In genomic region chr17:74140282-74140681, GRCh38 we compare ENCODE assay signal across 10 cellular contexts.
"Had no signal": no experiment of that assay in that cellular context is flagged by ENCODE, and none has a peak within 500 bp of the region (broad histone marks: within the 10 kb centered on the region; RNA-seq: fewer than 3 reads in every experiment).

No MANE protein-coding gene starts in this region.

- H3K36me3 ChIP-seq: HAP-1 had no signal

- H3K9me3 ChIP-seq: HAP-1 had no signal

- H3K36me3 Mint-ChIP-seq: IgD-negative memory B cell had no signal

- H3K9ac ChIP-seq: GM23248 had no signal

- H3K4me3 Mint-ChIP-seq: HFFc6, IgD-negative memory B cell had no signal

- H3K27ac Mint-ChIP-seq: HFFc6, IgD-negative memory B cell had no signal

- H3K4me1 ChIP-seq: HAP-1 had no signal

- H3K27ac ChIP-seq: GM23248, HL-60 had no signal

- DNase-seq: GM23248, GOT3, H7, HFFc6, KBM-7 had no signal

- H3K4me1 Mint-ChIP-seq: IgD-negative memory B cell had no signal

- ATAC-seq: HCT116, HepG2 had no signal

- H3K4me3 ChIP-seq: GM23248, HAP-1 had no signal
